In genomic region chr15:90902996-90903732, GRCh38 we compare ENCODE assay signal across 8 cellular contexts. TPM values are rescaled to one million over a fixed set of nuclear protein-coding genes. Genes with fewer than 3 reads are reported as not detected.
A peak's percentile ranks its signal among the peaks of the same experiment; 100 is the strongest.
DNase-seq lines count a peak whose midpoint lies in the region; ATAC-seq, FAIRE-seq and TF ChIP-seq lines count a peak whose summit lies in the region.

Gene MAN2A2, plus strand, starts transcription at chr15:90903302. Its CDS starts 906 bp downstream, at chr15:90904208.

- no peaks in the 10 kb centered on the region for H3K27me3 ChIP-seq in keratinocyte (ENCODE audit: control insufficient read depth, extremely low read depth, insufficient read depth, low read length)

- dilution Hi-C loops in keratinocyte (cut with MboI; ENCODE audit: extremely low pct_ligation_motif_present, low sequenced_read_pairs) = no loop called here

- peak within 1 kb of the TSS; percentile 93 for H2AFZ ChIP-seq in keratinocyte (ENCODE audit: control insufficient read depth, low read length)

- no peaks in the 10 kb centered on the region for H3K9me3 ChIP-seq in keratinocyte (ENCODE audit: control insufficient read depth, low read depth, low read length)

- no peaks in the 10 kb centered on the region for H4K20me1 ChIP-seq in keratinocyte (ENCODE audit: control insufficient read depth, extremely low read depth, insufficient read depth, low read length)

- peaks cover 12% of the 10 kb centered on the region for H3K4me1 ChIP-seq in keratinocyte (ENCODE audit: control insufficient read depth, extremely low read depth, insufficient read depth, low read length)

- H3K4me2 ChIP-seq in keratinocyte (ENCODE audit: control insufficient read depth, extremely low read depth, insufficient read depth, low read depth, low read length) = peak within 1 kb of the TSS; percentile 92

- H3K4me3 ChIP-seq in keratinocyte (ENCODE audit: control insufficient read depth in 2 of 3, extremely low read depth in 1 of 3, insufficient read depth in 2 of 3, low read depth in 1 of 3, low read length in 3 of 3) = peak within 1 kb of the TSS; percentile 57 to 78 (median 77)

- H3K36me3 ChIP-seq in keratinocyte (ENCODE audit: control insufficient read depth in 2 of 2, extremely low read depth in 1 of 2, insufficient read depth in 2 of 2, low read length in 2 of 2) = peaks cover 3 to 5% of the 10 kb centered on the region in 2 experiments

- H3K9me1 ChIP-seq in keratinocyte (ENCODE audit: control insufficient read depth, extremely low read depth, insufficient read depth, low read length) = peaks cover 2% of the 10 kb centered on the region

- ATAC-seq in GM18498 (IDR thresholded peaks at IDR 0.05; ENCODE audit: unreplicated experiment) (peak; percentile 54), HG02642 (IDR thresholded peaks at IDR 0.05; ENCODE audit: poor library complexity, unreplicated experiment) (peak; percentile 52)

- no peak for FAIRE-seq in keratinocyte (lab: Jason Lieb, UNC)

- H3K9ac ChIP-seq in keratinocyte (ENCODE audit: control insufficient read depth, extremely low read depth, insufficient read depth, low read length) = peak within 1 kb of the TSS; percentile 83

- TF ChIP-seq CTCF in keratinocyte (optimal IDR thresholded peaks at IDR 0.05 in 1 of 3, IDR thresholded peaks at IDR 0.05 in 1 of 3, conservative IDR thresholded peaks at IDR 0.05 in 1 of 3; ENCODE audit: extremely low read depth in 1 of 3, insufficient read depth in 2 of 3, low read length in 3 of 3) = no peak

- DNase-seq in NCI-H1105 (lab: John Stamatoyannopoulos, UW) (peak; percentile 26), caudate nucleus (lab: John Stamatoyannopoulos, UW) (peak in 53 of 61 donors; percentile 27 to 88 (median 60)), keratinocyte (ENCODE audit: low read depth, low spot score) (no peak), NCI-H1930 (lab: John Stamatoyannopoulos, UW) (no peak)
- peak; percentile 44 to 54 (median 50) for DNase-seq in activated CD4-positive, CD25-positive, alpha-beta regulatory T cell (lab: John Stamatoyannopoulos, UW)
- peak; percentile 80 for DNase-seq in stimulated activated CD4-positive, alpha-beta T cell treated with anti-CD3 and anti-CD28 coated beads, Interleukin-12 subunit alpha, Interleukin-12 subunit beta, amount 100 ng/mL, for 4 hours

- H3K79me2 ChIP-seq in keratinocyte (ENCODE audit: control insufficient read depth, insufficient read depth, low read length) = no peaks in the 10 kb centered on the region

- H3K27ac ChIP-seq in caudate nucleus (ENCODE audit: low read depth, low read length) (peak within 1 kb of the TSS; percentile 97), keratinocyte (ENCODE audit: control insufficient read depth, insufficient read depth, low read length) (peak within 1 kb of the TSS; percentile 71)

RNA-seq across cellular contexts. Expression of gene MAN2A2, which starts in this region (rescaled TPM):
- polyA plus RNA-seq in keratinocyte = 6.6 to 13.4 TPM (median 9.7 TPM) in 3 replicates
- polyA plus RNA-seq in keratinocyte (2011; ENCODE audit: low read depth) = 7.3 TPM
- polyA plus RNA-seq in keratinocyte (2011; cell fraction: cytosol; rRNA removed) = 6.5 and 7.6 TPM in 2 replicates
- polyA plus RNA-seq in keratinocyte (2011; cell fraction: nucleus; rRNA removed) = 38.8 and 46.7 TPM in 2 replicates
- 9.0 and 9.7 TPM in 2 replicates for polyA plus RNA-seq in keratinocyte (2012; ENCODE audit: low replicate concordance)
- 16.9 to 46.0 TPM (median 20.4 TPM) in 3 replicates for polyA minus RNA-seq in keratinocyte
- polyA minus RNA-seq in keratinocyte (2011; cell fraction: cytosol; rRNA and poly(A)+ RNA removed) = 10.2 TPM
- 17.4 and 20.3 TPM in 2 replicates for polyA minus RNA-seq in keratinocyte (2011; cell fraction: nucleus; rRNA and poly(A)+ RNA removed)

Comparison
In these comparisons a context has a peak if more than half of its experiments do, and no peak if none do; other contexts are left out.
1. DNase-seq: peak in NCI-H1105 (single experiment), activated CD4-positive, CD25-positive, alpha-beta regulatory T cell (4 of 4), caudate nucleus (53 of 61) and stimulated activated CD4-positive, alpha-beta T cell treated with anti-CD3 and anti-CD28 coated beads, Interleukin-12 subunit alpha, Interleukin-12 subunit beta, amount 100 ng/mL, for 4 hours (single experiment); none in keratinocyte (single experiment) and NCI-H1930 (0 of 2).